Comparison of ENCODE assay signal across 19 cellular contexts in the genomic region with DNA sequence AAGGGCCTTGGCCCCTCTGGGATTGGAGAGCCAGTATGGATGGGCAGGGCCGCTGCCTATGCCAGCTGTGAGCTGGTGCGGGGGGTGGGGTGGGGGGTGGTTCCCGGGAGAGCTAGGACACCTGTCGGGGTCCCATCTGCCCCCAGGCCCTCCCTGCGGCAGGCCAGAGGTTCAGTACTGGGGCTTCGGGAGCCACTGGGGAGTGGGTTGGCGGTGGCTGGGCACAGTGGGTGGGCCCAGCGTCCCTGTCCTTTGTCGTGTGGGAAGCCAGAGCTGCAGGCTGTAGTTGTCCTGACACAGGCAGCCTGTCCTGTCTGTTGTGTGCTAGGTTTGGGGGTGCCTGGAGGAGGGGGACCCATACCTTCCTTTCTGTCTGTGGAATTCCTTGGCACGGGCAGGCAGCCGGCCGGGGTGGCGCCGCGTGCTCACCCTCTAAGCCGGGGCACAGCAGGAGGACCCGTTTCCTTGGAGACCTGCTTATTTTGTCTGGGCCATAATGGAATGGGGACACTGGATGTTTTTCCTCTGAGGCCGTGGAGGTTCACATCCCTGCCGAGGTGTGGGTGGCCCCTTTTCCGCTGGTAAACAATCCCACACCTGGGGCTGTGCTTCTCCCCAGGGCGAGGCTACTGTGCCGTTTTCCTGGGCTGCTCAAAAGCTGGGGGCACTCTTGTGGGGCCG. TPM values are rescaled to one million over a fixed set of nuclear protein-coding genes. Genes with fewer than 3 reads are reported as not detected.
"Had no signal": no experiment of that assay in that cellular context is flagged by ENCODE, and none has a peak within 500 bp of the region (broad histone marks: within the 10 kb centered on the region; RNA-seq: fewer than 3 reads in every experiment).

No MANE protein-coding gene starts in this region.

- H3K36me3 ChIP-seq: brain microvascular endothelial cell, gastroesophageal sphincter, tibial artery had no signal

- H3K9me3 ChIP-seq: gastroesophageal sphincter, tibial artery had no signal

- DNase-seq: activated CD4-positive, alpha-beta memory T cell treated with anti-CD3 and anti-CD28 coated beads, Interleukin-2, amount 10 ng/mL, durations not matched to agents 7 days and 5 days; activated CD4-positive, alpha-beta T cell treated with anti-CD3 and anti-CD28 coated beads for 4 hours; activated effector memory CD4-positive, alpha-beta T cell treated with anti-CD3 and anti-CD28 coated beads, Interleukin-2, amount 50 U/mL, for 16 hours; activated T-cell treated with anti-CD3 and anti-CD28 coated beads, Interleukin-2, amount 50 U/mL, for 4 hours; amniotic stem cell; brain microvascular endothelial cell; dermis blood vessel endothelial cell; erythroblast; naive B cell; stimulated activated CD4-positive, alpha-beta T cell treated with anti-CD3 and anti-CD28 coated beads, Interleukin-15, amount 100 ng/mL, for 24 hours; stimulated activated CD4-positive, alpha-beta T cell treated with anti-CD3 and anti-CD28 coated beads, Interleukin-4, amount 100 ng/mL, for 24 hours; stimulated activated naive CD4-positive, alpha-beta T cell; tibial artery had no signal

- H3K4me1 ChIP-seq: parathyroid adenoma had no signal

- H3K27ac ChIP-seq: brain microvascular endothelial cell, gastroesophageal sphincter, parathyroid adenoma, skin epidermis, tibial artery had no signal

- H3K79me2 ChIP-seq: parathyroid adenoma had no signal

- FAIRE-seq: urothelium cell line had no signal

- H3K4me3 ChIP-seq: gastroesophageal sphincter, skin epidermis, tibial artery had no signal

- ATAC-seq: activated T-cell treated with anti-CD3 and anti-CD28 coated beads, Interleukin-2, amount 50 U/mL, for 4 hours; gastroesophageal sphincter had no signal

- H2AFZ ChIP-seq: parathyroid adenoma had no signal

- H3K9ac ChIP-seq: parathyroid adenoma had no signal

RNA-seq across cellular contexts. Expression of a gene that starts 14.8 kb away (rescaled TPM):
- total RNA-seq: activated CD4-positive, alpha-beta memory T cell treated with anti-CD3 and anti-CD28 coated beads, Interleukin-2, amount 10 ng/mL, durations not matched to agents 7 days and 5 days; activated T-cell treated with anti-CD3 and anti-CD28 coated beads, Interleukin-2, amount 50 U/mL, for 4 hours; lung microvascular endothelial cell; subcutaneous adipose tissue had no signal

RNA-seq across cellular contexts. Expression of a gene that starts 36.1 kb away (rescaled TPM):
- total RNA-seq: activated CD4-positive, alpha-beta memory T cell treated with anti-CD3 and anti-CD28 coated beads, Interleukin-2, amount 10 ng/mL, durations not matched to agents 7 days and 5 days; subcutaneous adipose tissue had no signal
